Comparison of ENCODE assay signal across 17 cellular contexts in genomic region chr2:144201868-144202468, GRCh38.
DNase-seq lines count a peak whose midpoint lies in the region; ATAC-seq and TF ChIP-seq lines count a peak whose summit lies in the region.
"Had no signal": no experiment of that assay in that cellular context is flagged by ENCODE, and none has a peak within 500 bp of the region (broad histone marks: within the 10 kb centered on the region; RNA-seq: fewer than 3 reads in every experiment).

No MANE protein-coding gene starts in this region.

- no peak overlapping the region for H2AFZ ChIP-seq in fibroblast of lung (ENCODE audit: low read length)

- no peaks in the 10 kb centered on the region for H3K27me3 ChIP-seq in fibroblast of lung (ENCODE audit: control insufficient read depth, insufficient read depth, low read length)
- no peaks in the 10 kb centered on the region for H3K27me3 ChIP-seq in colonic mucosa
- H3K27me3 ChIP-seq in Caco-2 (replicated peaks; ENCODE audit: control insufficient read depth, insufficient read depth, low read length), result no peaks in the 10 kb centered on the region

- CTCF ChIA-PET in activated CD4-positive, alpha-beta memory T cell treated with anti-CD3 and anti-CD28 coated beads, Interleukin-2, amount 10 ng/mL, durations not matched to agents 7 days and 5 days (lab: Charles Lee), result no interaction called here
- CTCF ChIA-PET in Caco-2 (lab: Charles Lee), result no interaction called here

- no peaks in the 10 kb centered on the region for H3K4me1 ChIP-seq in fibroblast of lung (ENCODE audit: control insufficient read depth, extremely low read depth, insufficient read depth, low read length)
- no peaks in the 10 kb centered on the region for H3K4me1 ChIP-seq in colonic mucosa
- peaks cover 11% of the 10 kb centered on the region for H3K4me1 ChIP-seq in Caco-2

- POLR2A ChIA-PET in activated CD4-positive, alpha-beta memory T cell treated with anti-CD3 and anti-CD28 coated beads, Interleukin-2, amount 10 ng/mL, durations not matched to agents 7 days and 5 days (lab: Charles Lee), result interaction anchor here (0.9 to 1.5 kb wide), 5 partner anchors 8 to 32 kb away, joined by 3 to 6 read pairs (median 4); no protein-coding TSS in a partner anchor
- POLR2A ChIA-PET in Caco-2 (lab: Charles Lee), result no interaction called here

- H3K9ac ChIP-seq in fibroblast of lung (ENCODE audit: insufficient read depth, low read length), result no peak overlapping the region
- no peak overlapping the region for H3K9ac ChIP-seq in colonic mucosa (ENCODE audit: low read depth in 2 of 2, low read length in 2 of 2)

- no TSS peak for BruUV-seq in Caco-2 (replicated peaks; lab: Mats Ljungman, UMichigan)

- H3K9me3 Mint-ChIP-seq in activated CD4-positive, alpha-beta memory T cell treated with anti-CD3 and anti-CD28 coated beads, Interleukin-2, amount 10 ng/mL, durations not matched to agents 7 days and 5 days, result peaks cover 2% of the 10 kb centered on the region
- no peaks in the 10 kb centered on the region for H3K9me3 Mint-ChIP-seq in Caco-2 (ENCODE audit: unreplicated experiment)
- H3K9me3 Mint-ChIP-seq: T-cell had no signal

- H3K27ac Mint-ChIP-seq in activated CD4-positive, alpha-beta memory T cell treated with anti-CD3 and anti-CD28 coated beads, Interleukin-2, amount 10 ng/mL, durations not matched to agents 7 days and 5 days, result peak overlapping the region; percentile 78
- H3K27ac Mint-ChIP-seq in Caco-2 (ENCODE audit: unreplicated experiment), result no peak overlapping the region
- H3K27ac Mint-ChIP-seq: type B pancreatic cell had no signal

- H3K4me3 ChIP-seq in AG10803 (ENCODE audit: low read length) (no peak overlapping the region), fibroblast of lung (replicated peaks in 1 of 4; ENCODE audit: control extremely low read depth in 1 of 4, insufficient read depth in 1 of 4, low read depth in 3 of 4, low read length in 4 of 4) (no peak overlapping the region), colonic mucosa (no peak overlapping the region), Caco-2 (ENCODE audit: low read depth, low read length) (no peak overlapping the region)
- H3K4me3 ChIP-seq: left ventricle myocardium inferior had no signal

- no peak overlapping the region for H3K27ac ChIP-seq in fibroblast of lung (ENCODE audit: insufficient read depth, low read length)
- no peak overlapping the region for H3K27ac ChIP-seq in colonic mucosa
- H3K27ac ChIP-seq: left ventricle myocardium inferior had no signal

- H3K4me1 Mint-ChIP-seq in activated CD4-positive, alpha-beta memory T cell treated with anti-CD3 and anti-CD28 coated beads, Interleukin-2, amount 10 ng/mL, durations not matched to agents 7 days and 5 days, result peaks cover 37% of the 10 kb centered on the region
- peaks cover 11% of the 10 kb centered on the region for H3K4me1 Mint-ChIP-seq in Caco-2 (ENCODE audit: low read depth, unreplicated experiment)

- peaks cover 48% of the 10 kb centered on the region for H3K36me3 Mint-ChIP-seq in activated CD4-positive, alpha-beta memory T cell treated with anti-CD3 and anti-CD28 coated beads, Interleukin-2, amount 10 ng/mL, durations not matched to agents 7 days and 5 days (ENCODE audit: low read depth)
- peaks cover 5% of the 10 kb centered on the region for H3K36me3 Mint-ChIP-seq in Caco-2 (ENCODE audit: insufficient read depth, unreplicated experiment)
- H3K36me3 Mint-ChIP-seq: type B pancreatic cell had no signal

- no peaks in the 10 kb centered on the region for H3K36me3 ChIP-seq in fibroblast of lung (ENCODE audit: control insufficient read depth, insufficient read depth, low read length)
- H3K36me3 ChIP-seq in colonic mucosa, result no peaks in the 10 kb centered on the region
- no peaks in the 10 kb centered on the region for H3K36me3 ChIP-seq in Caco-2 (ENCODE audit: control insufficient read depth, insufficient read depth, low read length)
- H3K36me3 ChIP-seq: left ventricle myocardium inferior had no signal

- H3K79me2 ChIP-seq in fibroblast of lung (ENCODE audit: control insufficient read depth, insufficient read depth, low read length), result no peaks in the 10 kb centered on the region

- TF ChIP-seq CTCF in AG10803 (conservative IDR thresholded peaks at IDR 0.05; ENCODE audit: low read length), result no peak
- TF ChIP-seq CTCF in fibroblast of lung (conservative IDR thresholded peaks at IDR 0.05 in 1 of 2, IDR thresholded peaks at IDR 0.05 in 1 of 2; ENCODE audit: low read depth in 1 of 2, low read length in 2 of 2), result no peak
- TF ChIP-seq CTCF in colonic mucosa (IDR thresholded peaks at IDR 0.05), result no peak
- TF ChIP-seq CTCF in Caco-2 (IDR thresholded peaks at IDR 0.05; ENCODE audit: insufficient read depth in 1 of 2, low read depth in 1 of 2, low read length in 1 of 2, severe bottlenecking in 1 of 2, unreplicated experiment in 1 of 2), result no peak

- H3K4me2 ChIP-seq in fibroblast of lung (ENCODE audit: extremely low read depth, insufficient read depth, low read length), result no peak overlapping the region

- ATAC-seq in HG03025 (IDR thresholded peaks at IDR 0.05; ENCODE audit: low FRiP score, unreplicated experiment), result no peak
- ATAC-seq: HCT116, T-cell had no signal

- DNase-seq in AG10803 (ENCODE audit: low read depth), result peak; percentile 12
- DNase-seq in ELR (ENCODE audit: low read depth), result peak; percentile 79
- DNase-seq in activated CD4-positive, alpha-beta memory T cell treated with anti-CD3 and anti-CD28 coated beads, Interleukin-2, amount 10 ng/mL, durations not matched to agents 7 days and 5 days, result no peak
- peak; percentile 34 to 44 for DNase-seq in fibroblast of lung (ENCODE audit: low read depth in 2 of 2)
- DNase-seq in colonic mucosa, result no peak
- no peak for DNase-seq in Caco-2
- no peak for DNase-seq in COLO668 (lab: John Stamatoyannopoulos, UW; ENCODE audit: unreplicated experiment)
- DNase-seq: activated CD4-positive, CD25-positive, alpha-beta regulatory T cell treated with anti-CD3 and anti-CD28 coated beads, Interleukin-2, amount 50 U/mL, for 72 hours; C1 segment of cervical spinal cord; Kasumi-1; left ventricle myocardium inferior; NCI-H2029 treated with DMSO at 0.1 percent for 48 hours; NCI-H69; T-cell had no signal

- no peaks in the 10 kb centered on the region for H3K27me3 Mint-ChIP-seq in activated CD4-positive, alpha-beta memory T cell treated with anti-CD3 and anti-CD28 coated beads, Interleukin-2, amount 10 ng/mL, durations not matched to agents 7 days and 5 days
- no peaks in the 10 kb centered on the region for H3K27me3 Mint-ChIP-seq in Caco-2 (ENCODE audit: insufficient read depth, unreplicated experiment)
- H3K27me3 Mint-ChIP-seq: T-cell, type B pancreatic cell had no signal

- H4K20me1 ChIP-seq in fibroblast of lung (ENCODE audit: control insufficient read depth, extremely low read depth, insufficient read depth, low read length), result no peaks in the 10 kb centered on the region

- H3K9me3 ChIP-seq in fibroblast of lung (ENCODE audit: control insufficient read depth, insufficient read depth, low read depth, low read length) (no peaks in the 10 kb centered on the region), colonic mucosa (no peaks in the 10 kb centered on the region), Caco-2 (no peaks in the 10 kb centered on the region)
- H3K9me3 ChIP-seq: left ventricle myocardium inferior had no signal

- intact Hi-C loops in colonic mucosa (cut with DNase I) (no loop called here), Caco-2 (cut with micrococcal nuclease; ENCODE audit: unreplicated experiment) (no loop called here)

- H3K4me3 Mint-ChIP-seq in activated CD4-positive, alpha-beta memory T cell treated with anti-CD3 and anti-CD28 coated beads, Interleukin-2, amount 10 ng/mL, durations not matched to agents 7 days and 5 days, result peak overlapping the region; percentile 24
- no peak overlapping the region for H3K4me3 Mint-ChIP-seq in Caco-2 (ENCODE audit: unreplicated experiment)
- H3K4me3 Mint-ChIP-seq: T-cell, type B pancreatic cell had no signal

Comparison
In these comparisons a context has a peak if more than half of its experiments do, and no peak if none do; other contexts are left out.
1. DNase-seq: peak in AG10803 (single experiment), ELR (single experiment) and fibroblast of lung (2 of 2); none in activated CD4-positive, alpha-beta memory T cell treated with anti-CD3 and anti-CD28 coated beads, Interleukin-2, amount 10 ng/mL, durations not matched to agents 7 days and 5 days (single experiment), colonic mucosa (single experiment), Caco-2 (0 of 2) and COLO668 (single experiment).